ENCODE assay signal across 13 cellular contexts in the genomic region with DNA sequence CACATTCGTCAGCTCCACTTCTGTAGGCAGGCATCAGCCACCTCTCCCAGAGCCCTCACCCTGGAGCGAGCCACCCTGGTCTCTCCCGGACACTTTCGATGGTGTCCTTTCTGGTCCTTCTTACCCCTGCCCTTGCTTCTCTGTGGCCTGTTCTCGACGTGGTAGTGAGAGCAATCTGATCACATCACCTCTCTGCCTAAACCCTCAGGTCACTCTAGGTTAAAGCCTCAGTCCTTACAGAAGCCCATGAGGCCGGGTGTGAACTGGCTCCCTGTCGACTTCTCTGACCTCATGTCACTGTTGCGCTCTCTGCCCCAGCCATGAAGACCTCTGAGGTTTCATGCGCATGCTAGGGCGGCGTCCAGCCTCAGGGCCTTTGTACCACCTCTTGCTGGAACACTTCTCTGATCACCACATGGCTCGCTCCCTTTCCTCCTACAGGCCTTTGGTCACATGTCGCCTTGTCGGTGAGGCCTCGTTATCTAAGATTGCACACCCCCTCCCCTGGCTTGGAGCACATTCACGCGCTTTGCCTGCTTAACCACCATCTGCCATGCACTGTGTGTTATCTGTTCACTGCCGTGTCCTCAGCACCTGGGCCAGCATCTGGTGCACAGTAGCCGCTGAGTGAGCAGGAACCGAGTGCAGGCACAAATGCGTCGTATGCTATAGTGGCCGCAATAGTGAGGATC.
DNase-seq lines count a peak whose midpoint lies in the region; TF ChIP-seq lines count a peak whose summit lies in the region.
"Had no signal": no experiment of that assay in that cellular context is flagged by ENCODE, and none has a peak within 500 bp of the region (broad histone marks: within the 10 kb centered on the region; RNA-seq: fewer than 3 reads in every experiment).

No MANE protein-coding gene starts in this region.

- H3K9me3 ChIP-seq in HEK293 (ENCODE audit: control insufficient read depth, insufficient read depth, low read depth, low read length): no peaks in the 10 kb centered on the region
- H3K9me3 ChIP-seq in WERI-Rb-1 (ENCODE audit: severe bottlenecking): peaks cover 11% of the 10 kb centered on the region
- peaks cover 12% of the 10 kb centered on the region for H3K9me3 ChIP-seq in left ventricle myocardium inferior (replicated peaks)
- H3K9me3 ChIP-seq: BE2C had no signal

- H3K27me3 Mint-ChIP-seq in progenitor cell of endocrine pancreas: no peaks in the 10 kb centered on the region
- H3K27me3 Mint-ChIP-seq: CD4-positive, alpha-beta memory T cell had no signal

- DNase-seq in NCI-H69 (lab: John Stamatoyannopoulos, UW): peak; percentile 31
- peak; percentile 93 for DNase-seq in WERI-Rb-1
- DNase-seq in progenitor cell of endocrine pancreas (ENCODE audit: low spot score, unreplicated experiment): no peak
- no peak for DNase-seq in left ventricle myocardium inferior
- DNase-seq in NCI-H748 treated with DMSO at 0.1 percent for 48 hours (lab: John Stamatoyannopoulos, UW): no peak
- DNase-seq in NCI-H510A treated with DMSO at 0.1 percent for 48 hours (lab: John Stamatoyannopoulos, UW): no peak
- DNase-seq: BE2C; CD4-positive, alpha-beta memory T cell; NCI-H1436; NCI-H2029 treated with DMSO at 0.1 percent for 48 hours; SJCRH30 had no signal

- POLR2A ChIA-PET in HEK293 (lab: Yijun Ruan, JAX): no interaction called here

- intact Hi-C loops in left ventricle myocardium inferior (cut with micrococcal nuclease): no loop called here

- H3K27ac ChIP-seq in HEK293 (ENCODE audit: extremely low read depth, low read depth, low read length): no peak overlapping the region
- H3K27ac ChIP-seq in WERI-Rb-1: peak overlapping the region; percentile 96
- H3K27ac ChIP-seq in left ventricle myocardium inferior (replicated peaks): no peak overlapping the region
- H3K27ac ChIP-seq: SJCRH30 had no signal

- peaks cover 23% of the 10 kb centered on the region for H3K9me3 Mint-ChIP-seq in progenitor cell of endocrine pancreas (ENCODE audit: low read depth)

- H3K4me1 ChIP-seq in HEK293 (ENCODE audit: control insufficient read depth, insufficient read depth, low read length) (no peaks in the 10 kb centered on the region), left ventricle myocardium inferior (no peaks in the 10 kb centered on the region)
- H3K4me1 ChIP-seq: BE2C, SJCRH30 had no signal

- H3K27me3 ChIP-seq in WERI-Rb-1 (ENCODE audit: insufficient read depth, low read depth, severe bottlenecking) (no peaks in the 10 kb centered on the region), left ventricle myocardium inferior (ENCODE audit: low read depth) (no peaks in the 10 kb centered on the region)
- H3K27me3 ChIP-seq: BE2C, SJCRH30 had no signal

- no peak for TF ChIP-seq CTCF in HEK293 (tag by site-specific recombination; IDR thresholded peaks at IDR 0.05)
- TF ChIP-seq CTCF in WERI-Rb-1 (IDR thresholded peaks at IDR 0.05; ENCODE audit: low read depth, low read length): no peak
- TF ChIP-seq CTCF in progenitor cell of endocrine pancreas (IDR thresholded peaks at IDR 0.05; ENCODE audit: unreplicated experiment): no peak
- TF ChIP-seq CTCF in left ventricle myocardium inferior (IDR thresholded peaks at IDR 0.05; ENCODE audit: borderline replicate concordance): no peak

- H3K4me3 ChIP-seq in HEK293 (ENCODE audit: low read depth, low read length) (no peak overlapping the region), WERI-Rb-1 (ENCODE audit: low read depth, low read length) (no peak overlapping the region), left ventricle myocardium inferior (no peak overlapping the region)
- H3K4me3 ChIP-seq: GM23338, SJCRH30 had no signal

- H3K36me3 ChIP-seq in HEK293 (ENCODE audit: control insufficient read depth in 2 of 2, insufficient read depth in 1 of 2, low read length in 2 of 2) (peaks cover 18 to 31% of the 10 kb centered on the region in 2 experiments), WERI-Rb-1 (peaks cover 43% of the 10 kb centered on the region), left ventricle myocardium inferior (peaks cover 35% of the 10 kb centered on the region)

- peak overlapping the region; percentile 84 for H3K27ac Mint-ChIP-seq in progenitor cell of endocrine pancreas
- H3K27ac Mint-ChIP-seq: GM23338 had no signal

- CTCF ChIA-PET in HEK293 (lab: Yijun Ruan, JAX): interaction anchor here (0.7 to 0.8 kb wide), 2 partner anchors 12 to 43 kb away, joined by 3 read pairs; no protein-coding TSS in a partner anchor

- H3K4me1 Mint-ChIP-seq in progenitor cell of endocrine pancreas (ENCODE audit: low read depth): no peaks in the 10 kb centered on the region
- H3K4me1 Mint-ChIP-seq: CD4-positive, alpha-beta memory T cell; GM23338 had no signal

- H3K4me3 Mint-ChIP-seq in progenitor cell of endocrine pancreas (ENCODE audit: low read depth): peak overlapping the region; percentile 21
- H3K4me3 Mint-ChIP-seq: CD4-positive, alpha-beta memory T cell; GM23338 had no signal

- peaks cover 61% of the 10 kb centered on the region for H3K36me3 Mint-ChIP-seq in progenitor cell of endocrine pancreas (ENCODE audit: insufficient read depth)

TF ChIP-seq in HEK293, 187 proteins besides CTCF, POLR2A, EP300 and RAD21:
- no peak for TF ChIP-seq ZNF433 (tag by site-specific recombination; IDR thresholded peaks at IDR 0.05; ENCODE audit: low read depth)
- 0 out of 2 replicates have a peak, but pooled peaks have one; percentile 17 for TF ChIP-seq ZNF623 (tag by site-specific recombination; IDR thresholded peaks at IDR 0.05)
- no peak for TF ChIP-seq ZNF530 (tag by site-specific recombination; IDR thresholded peaks at IDR 0.05; ENCODE audit: low read depth)
- TF ChIP-seq, protein P1, sequence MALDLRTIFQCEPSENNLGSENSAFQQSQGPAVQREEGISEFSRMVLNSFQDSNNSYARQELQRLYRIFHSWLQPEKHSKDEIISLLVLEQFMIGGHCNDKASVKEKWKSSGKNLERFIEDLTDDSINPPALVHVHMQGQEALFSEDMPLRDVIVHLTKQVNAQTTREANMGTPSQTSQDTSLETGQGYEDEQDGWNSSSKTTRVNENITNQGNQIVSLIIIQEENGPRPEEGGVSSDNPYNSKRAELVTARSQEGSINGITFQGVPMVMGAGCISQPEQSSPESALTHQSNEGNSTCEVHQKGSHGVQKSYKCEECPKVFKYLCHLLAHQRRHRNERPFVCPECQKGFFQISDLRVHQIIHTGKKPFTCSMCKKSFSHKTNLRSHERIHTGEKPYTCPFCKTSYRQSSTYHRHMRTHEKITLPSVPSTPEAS (tag by site-specific recombination; IDR thresholded peaks at IDR 0.05): no peak
- no peak for TF ChIP-seq ZNF585B (tag by site-specific recombination; IDR thresholded peaks at IDR 0.05)
- TF ChIP-seq GLIS2 (tag by site-specific recombination; IDR thresholded peaks at IDR 0.05): no peak
- TF ChIP-seq, protein P2, sequence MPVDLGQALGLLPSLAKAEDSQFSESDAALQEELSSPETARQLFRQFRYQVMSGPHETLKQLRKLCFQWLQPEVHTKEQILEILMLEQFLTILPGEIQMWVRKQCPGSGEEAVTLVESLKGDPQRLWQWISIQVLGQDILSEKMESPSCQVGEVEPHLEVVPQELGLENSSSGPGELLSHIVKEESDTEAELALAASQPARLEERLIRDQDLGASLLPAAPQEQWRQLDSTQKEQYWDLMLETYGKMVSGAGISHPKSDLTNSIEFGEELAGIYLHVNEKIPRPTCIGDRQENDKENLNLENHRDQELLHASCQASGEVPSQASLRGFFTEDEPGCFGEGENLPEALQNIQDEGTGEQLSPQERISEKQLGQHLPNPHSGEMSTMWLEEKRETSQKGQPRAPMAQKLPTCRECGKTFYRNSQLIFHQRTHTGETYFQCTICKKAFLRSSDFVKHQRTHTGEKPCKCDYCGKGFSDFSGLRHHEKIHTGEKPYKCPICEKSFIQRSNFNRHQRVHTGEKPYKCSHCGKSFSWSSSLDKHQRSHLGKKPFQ (tag by site-specific recombination; IDR thresholded peaks at IDR 0.05): 0 out of 2 replicates have a peak, but pooled peaks have one; percentile 28
- no peak for TF ChIP-seq ZNF660 (tag by site-specific recombination; IDR thresholded peaks at IDR 0.05)

Comparison
In these comparisons a context has a peak if more than half of its experiments do, and no peak if none do; other contexts are left out.
1. DNase-seq: peak in NCI-H69 (single experiment) and WERI-Rb-1 (single experiment); none in progenitor cell of endocrine pancreas (single experiment), left ventricle myocardium inferior (single experiment), NCI-H748 treated with DMSO at 0.1 percent for 48 hours (single experiment) and NCI-H510A treated with DMSO at 0.1 percent for 48 hours (single experiment).